In genomic region chr19:7669641-7670040, GRCh38 we compare ENCODE assay signal across 1 cellular context.
TF ChIP-seq lines count a peak whose summit lies in the region.

No MANE protein-coding gene starts in this region.

TF ChIP-seq in H1, 55 proteins besides CTCF, POLR2A, EP300 and RAD21:
- TF ChIP-seq ZNF274 (IDR thresholded peaks at IDR 0.05; ENCODE audit: borderline replicate concordance, extremely low read depth, low read length) (no peak), GTF2F1 (IDR thresholded peaks at IDR 0.05; ENCODE audit: borderline replicate concordance, low read depth, low read length) (no peak), NANOG (IDR thresholded peaks at IDR 0.05; ENCODE audit: insufficient read depth, low read depth, low read length, poor library complexity, severe bottlenecking) (no peak), NRF1 (IDR thresholded peaks at IDR 0.05; ENCODE audit: low read depth, low read length) (no peak), HDAC2 (IDR thresholded peaks at IDR 0.05; ENCODE audit: borderline replicate concordance in 1 of 2, low read depth in 2 of 2, low read length in 2 of 2) (no peak), SIN3A (conservative IDR thresholded peaks at IDR 0.05 in 1 of 2, IDR thresholded peaks at IDR 0.05 in 1 of 2; ENCODE audit: low read depth in 1 of 2, low read length in 2 of 2) (no peak), KDM5A (IDR thresholded peaks at IDR 0.05; ENCODE audit: low read length) (no peak), CREB1 (IDR thresholded peaks at IDR 0.05) (no peak), BCL11A (IDR thresholded peaks at IDR 0.05; ENCODE audit: low read depth in 2 of 2, low read length in 2 of 2) (no peak)
